ENCODE assay signal across 11 cellular contexts in the genomic region with DNA sequence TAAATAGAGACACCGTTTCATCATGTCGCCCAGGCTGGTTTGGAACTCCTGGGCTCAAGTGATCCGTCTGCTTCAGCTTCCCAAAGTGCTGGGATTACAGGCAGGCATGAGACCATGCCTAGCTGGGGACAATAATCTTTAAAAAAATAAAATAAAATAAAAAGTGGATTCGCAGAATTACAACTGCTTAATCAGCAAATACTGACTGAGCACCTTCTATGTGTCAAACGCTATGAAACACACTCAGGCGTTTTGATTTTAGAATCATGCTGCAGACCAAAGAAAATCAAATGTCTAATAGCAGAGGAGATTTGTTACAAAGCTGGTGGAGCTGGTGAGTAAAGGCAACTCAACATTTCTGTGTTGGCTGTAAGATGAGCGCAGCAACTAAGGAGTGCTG. TPM values are rescaled to one million over a fixed set of nuclear protein-coding genes. Genes with fewer than 3 reads are reported as not detected.
"Had no signal": no experiment of that assay in that cellular context is flagged by ENCODE, and none has a peak within 500 bp of the region (broad histone marks: within the 10 kb centered on the region; RNA-seq: fewer than 3 reads in every experiment).

No MANE protein-coding gene starts in this region.

- H2AFZ ChIP-seq: GM23248 had no signal

- H3K4me3 ChIP-seq: GM23248 had no signal

- DNase-seq: GM23248, H9, HCEC 1CT, HFFc6, KBM-7 had no signal

- FAIRE-seq: H1, H54, HTR-8/SVneo had no signal

- H3K9ac ChIP-seq: GM23248, KMS-11 had no signal

- H3K27ac ChIP-seq: GM23248, KMS-11 had no signal

- H3K4me2 ChIP-seq: KMS-11 had no signal

RNA-seq across cellular contexts. Expression of a gene that starts 22.7 kb away (rescaled TPM):
- total RNA-seq: GM23248 had no signal

RNA-seq across cellular contexts. Expression of a gene that starts 40.9 kb away (rescaled TPM):
- total RNA-seq: GM23248, H1, H9, HFFc6, HT-29, LHCN-M2 had no signal
- polyA plus RNA-seq: GM23248, H1 had no signal
